In the genomic region with DNA sequence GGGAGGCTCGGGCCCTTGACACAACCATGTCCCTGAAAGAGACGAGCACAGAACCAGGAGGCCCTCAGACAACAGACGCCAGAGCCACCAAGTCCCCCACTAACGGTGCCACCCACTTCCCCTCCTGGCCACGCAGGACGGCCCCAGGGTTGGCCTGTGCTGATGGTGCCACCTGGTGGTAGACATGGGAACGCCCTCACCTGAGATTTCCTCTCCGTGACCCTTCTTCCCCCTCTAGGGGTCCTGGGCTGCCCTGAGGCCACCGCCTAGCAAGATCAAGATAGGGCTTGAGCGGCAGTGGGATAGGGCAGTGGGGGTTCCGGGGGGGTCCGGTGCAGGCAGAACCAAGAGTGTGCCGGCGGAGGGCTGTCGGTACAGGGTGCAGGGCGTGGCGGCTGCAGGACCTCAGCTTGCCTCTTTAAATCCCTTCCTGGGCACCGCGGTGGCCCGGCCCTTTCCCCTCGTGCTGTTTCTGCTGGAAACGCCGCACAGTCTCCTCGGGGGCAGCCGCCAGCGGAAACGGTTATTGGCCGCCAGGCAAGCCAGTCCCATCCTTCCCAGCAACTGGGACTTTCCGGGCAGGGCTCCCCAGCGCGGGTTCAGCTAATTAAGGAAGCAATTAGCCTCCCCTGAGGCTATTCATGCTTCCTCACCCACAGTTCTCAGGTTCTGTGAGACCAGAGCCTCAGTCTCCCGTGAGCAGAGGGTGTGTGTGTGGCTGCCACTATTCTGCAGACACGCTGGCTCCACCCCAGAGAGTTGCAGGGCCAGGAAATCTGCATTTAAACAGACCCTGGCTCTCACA, we compare ENCODE assay signal across 8 cellular contexts. TPM values are rescaled to one million over a fixed set of nuclear protein-coding genes. Genes with fewer than 3 reads are reported as not detected.
A peak's percentile ranks its signal among the peaks of the same experiment; 100 is the strongest.
DNase-seq lines count a peak whose midpoint lies in the region; ATAC-seq and TF ChIP-seq lines count a peak whose summit lies in the region.

No MANE protein-coding gene starts in this region.

- ATAC-seq in HG02840 (IDR thresholded peaks at IDR 0.05; ENCODE audit: low FRiP score, unreplicated experiment): peak; percentile 51
- peak; percentile 90 to 92 for ATAC-seq in lower lobe of right lung
- ATAC-seq in GM19455 (IDR thresholded peaks at IDR 0.05; ENCODE audit: unreplicated experiment): no peak

- H3K9me3 ChIP-seq in lower lobe of right lung: no peaks in the 10 kb centered on the region

- peak overlapping the region; percentile 64 for H3K27ac ChIP-seq in lower lobe of right lung

- H3K27me3 ChIP-seq in lower lobe of right lung (ENCODE audit: low read depth): peaks cover 8% of the 10 kb centered on the region

- H3K4me3 ChIP-seq in GM12865 (ENCODE audit: low read depth, low read length) (peak overlapping the region; percentile 78), lower lobe of right lung (peak overlapping the region; percentile 55)

- TF ChIP-seq CTCF in GM12865 (IDR thresholded peaks at IDR 0.05; ENCODE audit: insufficient read depth, low read depth, low read length, missing control alignments) (peak; percentile 96), lower lobe of right lung (IDR thresholded peaks at IDR 0.05) (peak; percentile 97)

- intact Hi-C loops in lower lobe of right lung (cut with DNase I): no loop called here

- H3K36me3 ChIP-seq in lower lobe of right lung: no peaks in the 10 kb centered on the region

- peaks cover 36% of the 10 kb centered on the region for H3K4me1 ChIP-seq in lower lobe of right lung

- DNase-seq in GM12865 (ENCODE audit: low read depth) (peak; percentile 91), NCI-H226 (peak; percentile 7), dermis microvascular lymphatic vessel endothelial cell (ENCODE audit: low read depth in 2 of 2) (peak; percentile 16 to 50), lower lobe of right lung (peak; percentile 84)
- peak; percentile 82 for DNase-seq in activated CD4-positive, alpha-beta T cell treated with anti-CD3 and anti-CD28 coated beads, Interleukin-2, amount 50 U/mL, for 1 hour
- peak; percentile 65 to 79 (median 73) for DNase-seq in stimulated activated CD4-positive, alpha-beta T cell treated with anti-CD3 and anti-CD28 coated beads, TNF-alpha, amount 100 ng/mL, for 24 hours (ENCODE audit: low read depth in 3 of 3)

RNA-seq across cellular contexts. Expression of a gene that starts 5.5 kb away (rescaled TPM):
- total RNA-seq in dermis microvascular lymphatic vessel endothelial cell (under 0.01 TPM in 1 of 2 replicates, not detected in the other), lower lobe of right lung (21.8 TPM)

Comparison
In these comparisons a context has a peak if more than half of its experiments do, and no peak if none do; other contexts are left out.
1. DNase-seq: peak in every context shown above with its lines; median percentile 91 in GM12865; 84 in lower lobe of right lung; 82 in activated CD4-positive, alpha-beta T cell treated with anti-CD3 and anti-CD28 coated beads, Interleukin-2, amount 50 U/mL, for 1 hour; 73 in stimulated activated CD4-positive, alpha-beta T cell treated with anti-CD3 and anti-CD28 coated beads, TNF-alpha, amount 100 ng/mL, for 24 hours; 33 in dermis microvascular lymphatic vessel endothelial cell; 7 in NCI-H226.
2. RNA of a gene that starts 5.5 kb away (total RNA-seq): 21.8 TPM in lower lobe of right lung (single experiment); under 0.01 TPM in dermis microvascular lymphatic vessel endothelial cell; every median in the first group is over 10 times any median in the second.